Comparison of ENCODE assay signal across 20 cellular contexts in the genomic region with DNA sequence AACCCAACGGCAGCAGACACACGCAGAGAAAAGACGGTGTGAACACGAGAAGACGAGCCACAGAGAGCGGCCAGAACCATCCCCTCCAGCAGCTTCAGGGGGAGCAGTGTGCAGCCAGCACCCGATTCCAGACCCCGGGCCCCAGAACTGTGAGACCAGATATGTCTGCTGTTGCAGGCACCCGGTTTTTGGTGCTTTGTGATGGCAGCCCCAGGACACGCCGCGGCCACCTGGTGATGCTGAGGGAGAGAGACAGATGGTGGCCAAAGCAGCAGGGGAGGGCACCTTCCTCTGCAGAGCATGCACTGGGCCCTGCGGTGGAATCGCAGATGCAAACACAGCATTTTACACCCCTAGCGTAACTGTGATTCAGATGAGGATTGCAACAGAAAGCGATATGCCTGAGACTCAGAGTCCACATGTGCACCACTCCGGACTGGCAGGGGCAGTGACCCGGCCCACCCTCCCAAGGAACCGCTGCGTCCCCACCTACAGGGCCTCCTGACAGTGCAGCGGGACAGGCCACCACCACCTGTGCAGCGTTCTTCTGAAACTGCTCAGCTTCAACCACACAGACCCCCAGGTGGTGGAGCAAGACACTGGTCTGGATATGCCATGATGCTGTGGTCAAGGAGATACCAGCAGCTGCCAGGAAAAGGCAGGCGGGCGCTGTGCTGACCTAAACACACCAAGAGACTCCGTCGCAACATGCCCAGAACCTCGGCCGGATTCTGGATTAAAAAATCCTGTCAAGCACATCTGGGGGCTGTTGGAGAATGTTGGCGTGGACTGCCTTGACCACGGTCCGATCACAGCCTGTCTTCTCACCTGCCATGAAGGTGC. TPM values are rescaled to one million over a fixed set of nuclear protein-coding genes. Genes with fewer than 3 reads are reported as not detected.
DNase-seq lines count a peak whose midpoint lies in the region; ATAC-seq and TF ChIP-seq lines count a peak whose summit lies in the region.
"Had no signal": no experiment of that assay in that cellular context is flagged by ENCODE, and none has a peak within 500 bp of the region (broad histone marks: within the 10 kb centered on the region; RNA-seq: fewer than 3 reads in every experiment).

No MANE protein-coding gene starts in this region.

- CTCF ChIA-PET in OCI-LY7 (lab: Charles Lee; ENCODE audit: unreplicated experiment), result no interaction called here

- H3K79me2 ChIP-seq in OCI-LY7 (ENCODE audit: insufficient read depth, low read depth, low read length), result no peaks in the 10 kb centered on the region

- no peaks in the 10 kb centered on the region for H4K20me1 ChIP-seq in OCI-LY7 (ENCODE audit: insufficient read depth, low read length)

- no peak overlapping the region for H2AFZ ChIP-seq in OCI-LY7 (ENCODE audit: low read length)
- H2AFZ ChIP-seq: PC-9 had no signal

- H3K4me1 ChIP-seq in lower lobe of right lung (peaks cover 36% of the 10 kb centered on the region), aorta (ENCODE audit: control insufficient read depth in 1 of 2, insufficient read depth in 2 of 2, low read length in 2 of 2) (no peaks in the 10 kb centered on the region), OCI-LY7 (ENCODE audit: insufficient read depth, low read length, poor library complexity, severe bottlenecking) (no peaks in the 10 kb centered on the region)

- no peaks in the 10 kb centered on the region for H3K9me2 ChIP-seq in OCI-LY7 (ENCODE audit: insufficient read depth, low read length)

- H3K9me3 Mint-ChIP-seq in central memory CD8-positive, alpha-beta T cell, result no peaks in the 10 kb centered on the region
- H3K9me3 Mint-ChIP-seq: activated CD4-positive, alpha-beta T cell treated with anti-CD3 and anti-CD28 coated beads, Interleukin-2, amount 10 ng/mL, durations not matched to agents 24 days and 14 days; immature natural killer cell; T-cell had no signal

- TF ChIP-seq CTCF in lower lobe of right lung (IDR thresholded peaks at IDR 0.05), result no peak
- no peak for TF ChIP-seq CTCF in OCI-LY7 (conservative IDR thresholded peaks at IDR 0.05; ENCODE audit: low read length)

- no peak for ATAC-seq in central memory CD8-positive, alpha-beta T cell (replicated peaks; ENCODE audit: extremely low read depth, poor library complexity, severe bottlenecking)
- ATAC-seq in lower lobe of right lung (no peak), aorta (ENCODE audit: low FRiP score) (no peak), GM19324 (IDR thresholded peaks at IDR 0.05; ENCODE audit: low FRiP score, unreplicated experiment) (no peak)
- ATAC-seq: T-cell had no signal

- H3K27me3 ChIP-seq in lower lobe of right lung (ENCODE audit: low read depth), result no peaks in the 10 kb centered on the region
- no peaks in the 10 kb centered on the region for H3K27me3 ChIP-seq in aorta (ENCODE audit: control insufficient read depth in 1 of 2, insufficient read depth in 2 of 2, low read length in 1 of 2)
- H3K27me3 ChIP-seq: breast epithelium had no signal

- BruUV-seq in OCI-LY7 (replicated peaks; lab: Mats Ljungman, UMichigan), result no TSS peak

- H3K9me3 ChIP-seq in lower lobe of right lung (no peaks in the 10 kb centered on the region), aorta (ENCODE audit: control insufficient read depth, low read length) (no peaks in the 10 kb centered on the region), OCI-LY7 (ENCODE audit: low read length) (no peaks in the 10 kb centered on the region)
- H3K9me3 ChIP-seq: breast epithelium had no signal

- peaks cover 27% of the 10 kb centered on the region for H3K27me3 Mint-ChIP-seq in central memory CD8-positive, alpha-beta T cell
- H3K27me3 Mint-ChIP-seq: activated CD4-positive, alpha-beta T cell treated with anti-CD3 and anti-CD28 coated beads, Interleukin-2, amount 10 ng/mL, durations not matched to agents 24 days and 14 days had no signal

- DNase-seq in stimulated activated CD4-positive, alpha-beta T cell treated with anti-CD3 and anti-CD28 coated beads, Interleukin-4, amount 100 ng/mL, for 1 hour, result peak; percentile 1
- DNase-seq in stimulated activated CD4-positive, alpha-beta T cell treated with anti-CD3 and anti-CD28 coated beads, Interleukin-12 subunit alpha, Interleukin-12 subunit beta, amount 100 ng/mL, for 4 hours, result no peak
- peak in 1 of 2 donors; percentile 13 for DNase-seq in central memory CD8-positive, alpha-beta T cell (ENCODE audit: low spot score in 2 of 2)
- DNase-seq in lower lobe of right lung (no peak), aorta (peak; percentile 45 to 84), NCI-H2171 (lab: John Stamatoyannopoulos, UW) (no peak), OCI-LY7 (ENCODE audit: low spot score) (no peak)
- DNase-seq: activated naive CD4-positive, alpha-beta T cell treated with anti-CD3 and anti-CD28 coated beads, Interleukin-2, amount 50 U/mL, for 16 hours; C1 segment of cervical spinal cord; DMS79; foreskin fibroblast; immature natural killer cell; NCI-H2029 treated with DMSO at 0.1 percent for 48 hours; NCI-H526 treated with DMSO at 0.1 percent for 48 hours; nucleus accumbens; PC-9 had no signal

- WGBS in aorta, 2 donors, result 95% methylated on average over 31 of the region's 31 CpGs

- peaks cover 16% of the 10 kb centered on the region for H3K4me1 Mint-ChIP-seq in central memory CD8-positive, alpha-beta T cell

- no peak overlapping the region for H3K4me3 ChIP-seq in lower lobe of right lung
- H3K4me3 ChIP-seq in aorta (ENCODE audit: low read length in 2 of 2), result no peak overlapping the region
- H3K4me3 ChIP-seq in OCI-LY7 (ENCODE audit: low read depth, low read length, poor library complexity, severe bottlenecking), result no peak overlapping the region
- H3K4me3 ChIP-seq: breast epithelium, PC-9 had no signal

- H3K4me2 ChIP-seq in OCI-LY7 (ENCODE audit: low read length), result no peak overlapping the region
- H3K4me2 ChIP-seq: PC-9 had no signal

- peak overlapping the region; percentile 65 for H3K27ac Mint-ChIP-seq in central memory CD8-positive, alpha-beta T cell (ENCODE audit: low read depth)
- H3K27ac Mint-ChIP-seq: activated CD4-positive, alpha-beta T cell treated with anti-CD3 and anti-CD28 coated beads, Interleukin-2, amount 10 ng/mL, durations not matched to agents 24 days and 14 days; immature natural killer cell; T-cell had no signal

- H3K36me3 Mint-ChIP-seq in central memory CD8-positive, alpha-beta T cell (ENCODE audit: insufficient read depth), result peaks cover 14% of the 10 kb centered on the region
- H3K36me3 Mint-ChIP-seq: immature natural killer cell had no signal

- intact Hi-C loops in lower lobe of right lung (cut with DNase I) (no loop called here), aorta (cut with DNase I) (no loop called here), OCI-LY7 (cut with micrococcal nuclease; ENCODE audit: unreplicated experiment) (no loop called here)

- H3K27ac ChIP-seq in lower lobe of right lung (peak overlapping the region; percentile 58), aorta (ENCODE audit: low read depth in 1 of 2, low read length in 2 of 2) (no peak overlapping the region), OCI-LY7 (ENCODE audit: low read depth, low read length, poor library complexity, severe bottlenecking) (no peak overlapping the region)
- H3K27ac ChIP-seq: breast epithelium, PC-9 had no signal

- H3K36me3 ChIP-seq in lower lobe of right lung (no peaks in the 10 kb centered on the region), aorta (ENCODE audit: control insufficient read depth in 1 of 2, insufficient read depth in 2 of 2, low read length in 1 of 2) (no peaks in the 10 kb centered on the region), OCI-LY7 (ENCODE audit: insufficient read depth, low read length) (no peaks in the 10 kb centered on the region)
- H3K36me3 ChIP-seq: breast epithelium had no signal

- H3K4me3 Mint-ChIP-seq in central memory CD8-positive, alpha-beta T cell, result no peak overlapping the region
- H3K4me3 Mint-ChIP-seq: activated CD4-positive, alpha-beta T cell treated with anti-CD3 and anti-CD28 coated beads, Interleukin-2, amount 10 ng/mL, durations not matched to agents 24 days and 14 days; immature natural killer cell had no signal

- POLR2A ChIA-PET in OCI-LY7 (lab: Charles Lee), result no interaction called here

RNA-seq across cellular contexts. Expression of a gene that starts 23.9 kb away (rescaled TPM):
- total RNA-seq in lower lobe of right lung (14.9 TPM), aorta (10 to 100 TPM in 1 of 2 donors, 1 to 10 TPM in 1; 5.9 to 17.7 TPM), OCI-LY7 (2022) (0.26 and 0.29 TPM in 2 replicates)
- polyA plus RNA-seq in aorta, result 1 to 10 TPM; 2.0 to 4.5 TPM
- total RNA-seq in OCI-LY7 (2014; rRNA removed; shearing (Covaris generic)), result not detected in 2 replicates
- total RNA-seq: activated CD4-positive, alpha-beta T cell treated with anti-CD3 and anti-CD28 coated beads, Interleukin-2, amount 10 ng/mL, durations not matched to agents 24 days and 14 days had no signal
- polyA plus RNA-seq: immature natural killer cell had no signal

Comparison
In these comparisons a context has a peak if more than half of its experiments do, and no peak if none do; other contexts are left out.
1. DNase-seq: peak in stimulated activated CD4-positive, alpha-beta T cell treated with anti-CD3 and anti-CD28 coated beads, Interleukin-4, amount 100 ng/mL, for 1 hour (single experiment) and aorta (2 of 2); none in stimulated activated CD4-positive, alpha-beta T cell treated with anti-CD3 and anti-CD28 coated beads, Interleukin-12 subunit alpha, Interleukin-12 subunit beta, amount 100 ng/mL, for 4 hours (single experiment), lower lobe of right lung (single experiment), NCI-H2171 (single experiment) and OCI-LY7 (single experiment).
2. RNA of a gene that starts 23.9 kb away (total RNA-seq): 5.9 to 17.7 TPM in aorta and 14.9 TPM in lower lobe of right lung (single experiment); 0.26 to 0.29 TPM in OCI-LY7; every median in the first group is over 4 times any median in the second.